Comparison of ENCODE assay signal across 15 cellular contexts in genomic region chr5:14266171-14266570, GRCh38.
DNase-seq lines count a peak whose midpoint lies in the region; TF ChIP-seq lines count a peak whose summit lies in the region.
"Had no signal": no experiment of that assay in that cellular context is flagged by ENCODE, and none has a peak within 500 bp of the region (broad histone marks: within the 10 kb centered on the region; RNA-seq: fewer than 3 reads in every experiment).

No MANE protein-coding gene starts in this region.

- H3K4me1 Mint-ChIP-seq in Calu3 (ENCODE audit: low read depth, unreplicated experiment) (peaks cover 81% of the 10 kb centered on the region), chondrocyte (ENCODE audit: low read depth) (peaks cover 87% of the 10 kb centered on the region), nephron (peaks cover 63% of the 10 kb centered on the region)

- intact Hi-C loops in Calu3 (cut with micrococcal nuclease; ENCODE audit: unreplicated experiment) = loop anchor here (5.0 kb wide), 1 partner anchor 54 kb away; no protein-coding TSS in a partner anchor

- CTCF ChIA-PET in Calu3 (lab: Charles Lee) = no interaction called here

- no peak for DNase-seq in Calu3
- peak; percentile 71 for DNase-seq in NCI-H226
- DNase-seq in chondrocyte (ENCODE audit: low spot score) = no peak
- no peak for DNase-seq in activated CD4-positive, alpha-beta T cell treated with anti-CD3 and anti-CD28 coated beads for 48 hours
- no peak for DNase-seq in amygdala (lab: John Stamatoyannopoulos, UW)
- DNase-seq in GM03348 (ENCODE audit: low spot score) = no peak
- no peak for DNase-seq in C1 segment of cervical spinal cord (lab: John Stamatoyannopoulos, UW)
- DNase-seq: activated CD4-positive, CD25-positive, alpha-beta regulatory T cell treated with anti-CD3 and anti-CD28 coated beads, Interleukin-2, amount 50 U/mL, for 72 hours; activated T-cell treated with anti-CD3 and anti-CD28 coated beads, Interleukin-2, amount 50 U/mL, for 24 hours; CD4-positive, CD25-positive, alpha-beta regulatory T cell; Kasumi-1; naive B cell; NCI-H2029; stimulated activated naive CD8-positive, alpha-beta T cell treated with anti-CD3 and anti-CD28 coated beads, Interleukin-15, amount 100 ng/mL, for 72 hours had no signal

- H3K36me3 Mint-ChIP-seq in Calu3 (ENCODE audit: insufficient read depth, unreplicated experiment) (peaks cover 14% of the 10 kb centered on the region), chondrocyte (ENCODE audit: low read depth) (no peaks in the 10 kb centered on the region), nephron (ENCODE audit: low read depth) (no peaks in the 10 kb centered on the region)
- H3K36me3 Mint-ChIP-seq: CD4-positive, CD25-positive, alpha-beta regulatory T cell; naive B cell had no signal

- H3K9me3 Mint-ChIP-seq in Calu3 (ENCODE audit: low read depth, unreplicated experiment) (no peaks in the 10 kb centered on the region), chondrocyte (ENCODE audit: low read depth) (no peaks in the 10 kb centered on the region), nephron (no peaks in the 10 kb centered on the region)
- H3K9me3 Mint-ChIP-seq: activated T-cell treated with anti-CD3 and anti-CD28 coated beads, Interleukin-2, amount 50 U/mL, for 24 hours; CD4-positive, CD25-positive, alpha-beta regulatory T cell; naive B cell; stimulated activated naive CD8-positive, alpha-beta T cell treated with anti-CD3 and anti-CD28 coated beads, Interleukin-15, amount 100 ng/mL, for 72 hours had no signal

- TF ChIP-seq CTCF in Calu3 (IDR thresholded peaks at IDR 0.05; ENCODE audit: unreplicated experiment) (no peak), chondrocyte (IDR thresholded peaks at IDR 0.05) (no peak), nephron (IDR thresholded peaks at IDR 0.05; ENCODE audit: unreplicated experiment in 3 of 3) (no peak)

- no TSS peak for BruUV-seq in Calu3 (replicated peaks; lab: Mats Ljungman, UMichigan)

- H3K27ac Mint-ChIP-seq in Calu3 (ENCODE audit: unreplicated experiment) (peak overlapping the region; percentile 59), chondrocyte (ENCODE audit: unreplicated experiment) (peak overlapping the region; percentile 91), nephron (no peak overlapping the region)
- H3K27ac Mint-ChIP-seq: activated T-cell treated with anti-CD3 and anti-CD28 coated beads, Interleukin-2, amount 50 U/mL, for 24 hours; CD4-positive, CD25-positive, alpha-beta regulatory T cell; stimulated activated naive CD8-positive, alpha-beta T cell treated with anti-CD3 and anti-CD28 coated beads, Interleukin-15, amount 100 ng/mL, for 72 hours had no signal

- H3K27me3 Mint-ChIP-seq in Calu3 (ENCODE audit: unreplicated experiment) (no peaks in the 10 kb centered on the region), chondrocyte (ENCODE audit: low read depth) (no peaks in the 10 kb centered on the region), nephron (ENCODE audit: low read depth) (no peaks in the 10 kb centered on the region)
- H3K27me3 Mint-ChIP-seq: naive B cell had no signal

- H3K4me3 Mint-ChIP-seq in Calu3 (ENCODE audit: low read depth, unreplicated experiment) (no peak overlapping the region), chondrocyte (ENCODE audit: unreplicated experiment) (no peak overlapping the region), nephron (peak overlapping the region in 2 of 3 experiments; percentile 25 to 33)
- H3K4me3 Mint-ChIP-seq: activated T-cell treated with anti-CD3 and anti-CD28 coated beads, Interleukin-2, amount 50 U/mL, for 24 hours had no signal

Comparison
In these comparisons a context has a peak if more than half of its experiments do, and no peak if none do; other contexts are left out.
1. H3K27ac Mint-ChIP-seq: peak in Calu3 (single experiment) and chondrocyte (single experiment); none in nephron (0 of 3).
2. H3K4me3 Mint-ChIP-seq: peak in nephron (2 of 3); none in Calu3 (single experiment) and chondrocyte (single experiment).